Comparison of ENCODE assay signal across 8 cellular contexts in the genomic region with DNA sequence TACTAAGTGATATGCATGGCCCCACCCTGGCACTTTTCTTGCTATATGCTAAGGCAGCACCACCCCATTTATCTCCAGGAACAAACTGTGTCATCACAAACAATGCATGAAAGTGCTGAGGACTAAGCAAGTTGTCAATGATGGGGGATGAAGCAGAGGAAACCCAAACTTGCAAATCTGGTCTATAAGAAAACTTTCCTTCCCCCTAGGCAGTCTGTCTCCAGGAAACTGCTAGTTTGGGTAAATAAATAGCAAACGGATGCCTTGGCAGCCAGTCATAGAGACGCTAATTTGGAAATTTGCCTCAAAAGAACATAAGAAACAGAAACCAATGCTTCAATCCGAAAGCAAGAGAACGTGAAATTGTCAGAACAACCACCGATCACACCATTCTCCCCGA. TPM values are rescaled to one million over a fixed set of nuclear protein-coding genes. Genes with fewer than 3 reads are reported as not detected.
DNase-seq lines count a peak whose midpoint lies in the region; ATAC-seq, FAIRE-seq and TF ChIP-seq lines count a peak whose summit lies in the region.

No MANE protein-coding gene starts in this region.

- no peaks in the 10 kb centered on the region for H3K27me3 ChIP-seq in muscle layer of duodenum (ENCODE audit: low read depth, low read length)
- H3K27me3 ChIP-seq in small intestine (ENCODE audit: control insufficient read depth in 2 of 2, insufficient read depth in 2 of 2, low read length in 2 of 2) = no peaks in the 10 kb centered on the region

- H3K27ac ChIP-seq in coronary artery = peak overlapping the region in 1 of 2 donors; percentile 65
- H3K27ac ChIP-seq in muscle layer of duodenum (ENCODE audit: low read length) = peak overlapping the region; percentile 32
- H3K27ac ChIP-seq in small intestine (ENCODE audit: low read depth in 1 of 2, low read length in 1 of 2) = peak overlapping the region in 1 of 2 donors; percentile 61

- 20 to 36% (median 29%) methylated on average over 6 of the region's 6 CpGs for WGBS in small intestine, 3 donors

- DNase-seq in Daoy (ENCODE audit: low read depth) (peak; percentile 30), coronary artery (ENCODE audit: low spot score) (no peak), RCC 7860 (ENCODE audit: low spot score) (no peak), small intestine (no peak), middle frontal gyrus (ENCODE audit: extremely low spot score, low spot score) (no peak)

- H3K36me3 ChIP-seq in muscle layer of duodenum (ENCODE audit: control insufficient read depth in 1 of 2, insufficient read depth in 2 of 2, low read length in 2 of 2) (no peaks in the 10 kb centered on the region), small intestine (ENCODE audit: control insufficient read depth in 2 of 2, insufficient read depth in 2 of 2, low read length in 2 of 2) (no peaks in the 10 kb centered on the region)

- ATAC-seq in HG03139 (IDR thresholded peaks at IDR 0.05; ENCODE audit: unreplicated experiment) = peak; percentile 55
- no peak for ATAC-seq in GM19035 (IDR thresholded peaks at IDR 0.05; ENCODE audit: unreplicated experiment)

- no peak for TF ChIP-seq CTCF in coronary artery (IDR thresholded peaks at IDR 0.05)

- H3K9me3 ChIP-seq in muscle layer of duodenum (ENCODE audit: control insufficient read depth in 1 of 2, low read length in 2 of 2) (no peaks in the 10 kb centered on the region), small intestine (ENCODE audit: control insufficient read depth, low read depth) (no peaks in the 10 kb centered on the region)

- H3K4me3 ChIP-seq in coronary artery = peak overlapping the region; percentile 67
- peak overlapping the region; percentile 47 to 55 for H3K4me3 ChIP-seq in muscle layer of duodenum (ENCODE audit: low read depth in 1 of 2, low read length in 2 of 2)
- no peak overlapping the region for H3K4me3 ChIP-seq in small intestine (ENCODE audit: low read depth in 1 of 2, low read length in 2 of 2)

- H3K4me1 ChIP-seq in muscle layer of duodenum (ENCODE audit: control insufficient read depth in 1 of 2, insufficient read depth in 2 of 2, low read length in 2 of 2) = peaks cover 0 to 5% of the 10 kb centered on the region in 2 donors
- H3K4me1 ChIP-seq in small intestine (ENCODE audit: control insufficient read depth in 2 of 2, insufficient read depth in 1 of 2, low read depth in 1 of 2, low read length in 1 of 2) = no peaks in the 10 kb centered on the region

- no peak for FAIRE-seq in RCC 7860 (lab: Jason Lieb, UNC)
- no peak for FAIRE-seq in small intestine (lab: Jason Lieb, UNC)

RNA-seq across cellular contexts. Expression of gene HSBP1, which starts 5.6 kb away (rescaled TPM):
- total RNA-seq in Daoy (2014; rRNA removed; shearing (Covaris generic)) = 17.6 and 22.8 TPM in 2 replicates
- 10 to 100 TPM; 30.5 to 54.0 (median 34.9) TPM for polyA plus RNA-seq in small intestine

Comparison
In these comparisons a context has a peak if more than half of its experiments do, and no peak if none do; other contexts are left out.
1. H3K4me3 ChIP-seq: peak in coronary artery (single experiment) and muscle layer of duodenum (2 of 2); none in small intestine (0 of 2).